In the genomic region with DNA sequence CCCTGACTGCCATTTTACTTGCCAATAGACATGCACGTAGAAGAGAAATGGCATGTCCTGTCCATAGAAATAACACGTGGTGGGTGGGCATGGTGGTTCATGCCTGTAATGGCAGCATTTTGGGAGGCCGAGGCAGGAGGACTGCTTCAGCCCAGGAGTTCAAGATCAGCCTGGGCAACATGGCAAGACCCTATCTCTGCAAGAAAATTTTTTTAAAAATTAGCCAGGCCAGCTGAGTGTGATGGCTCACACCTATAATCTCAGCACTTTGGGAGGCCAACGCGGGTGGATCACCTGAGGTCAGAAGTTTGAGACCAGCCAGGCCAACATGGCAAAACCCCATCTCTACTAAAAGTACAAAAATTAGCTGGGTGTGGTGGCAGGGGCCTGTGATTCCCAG, we compare ENCODE assay signal across 1 cellular context. TPM values are rescaled to one million over a fixed set of nuclear protein-coding genes. Genes with fewer than 3 reads are reported as not detected.
"Had no signal": no experiment of that assay in that cellular context is flagged by ENCODE, and none has a peak within 500 bp of the region (broad histone marks: within the 10 kb centered on the region; RNA-seq: fewer than 3 reads in every experiment).

No MANE protein-coding gene starts in this region.

RNA-seq across cellular contexts. Expression of a gene that starts 33.2 kb away (rescaled TPM):
- total RNA-seq: thyroid gland had no signal
